In the genomic region with DNA sequence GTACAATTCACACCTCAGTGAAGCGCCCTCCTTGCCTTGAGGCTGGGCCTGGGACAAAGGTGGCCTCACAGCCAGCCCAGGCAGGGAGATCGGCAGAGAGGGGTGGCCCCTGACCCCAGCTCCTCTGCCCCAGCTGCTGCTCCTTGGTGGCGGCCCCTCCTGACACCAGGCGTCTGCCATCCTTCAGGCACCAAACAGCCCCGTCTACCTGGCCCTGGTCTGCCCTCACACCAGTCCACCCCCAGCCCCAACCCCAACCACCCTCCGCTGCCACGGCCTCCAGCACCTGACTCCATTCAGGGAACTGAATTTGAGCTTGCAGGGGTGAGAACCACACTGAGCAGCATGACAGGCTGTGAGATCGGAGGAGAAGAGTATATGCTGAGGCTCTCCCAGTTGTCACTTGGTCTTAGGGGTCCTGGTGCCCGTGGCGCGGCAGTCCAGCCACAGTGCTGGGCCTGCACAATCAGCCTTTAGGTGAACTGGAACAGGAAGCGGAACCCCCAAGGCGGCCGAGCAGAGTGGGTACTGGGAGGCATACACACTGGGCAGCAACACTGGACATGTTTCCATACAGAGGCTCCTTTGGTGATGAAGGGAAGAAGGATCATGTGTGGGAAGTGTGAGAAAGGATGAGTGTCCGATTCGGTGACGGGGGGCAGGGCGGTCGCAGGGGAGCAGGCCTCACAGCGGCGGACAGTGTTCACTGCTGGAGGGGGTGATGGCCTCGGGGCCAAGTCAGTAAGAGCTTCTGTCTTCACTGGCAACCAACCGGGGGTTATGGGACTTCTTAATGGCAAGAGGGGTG, we compare ENCODE assay signal across 1 cellular context.
TF ChIP-seq lines count a peak whose summit lies in the region.

No MANE protein-coding gene starts in this region.

TF ChIP-seq in WTC11, 78 proteins besides CTCF, POLR2A, EP300 and RAD21:
- TF ChIP-seq, protein P1, sequence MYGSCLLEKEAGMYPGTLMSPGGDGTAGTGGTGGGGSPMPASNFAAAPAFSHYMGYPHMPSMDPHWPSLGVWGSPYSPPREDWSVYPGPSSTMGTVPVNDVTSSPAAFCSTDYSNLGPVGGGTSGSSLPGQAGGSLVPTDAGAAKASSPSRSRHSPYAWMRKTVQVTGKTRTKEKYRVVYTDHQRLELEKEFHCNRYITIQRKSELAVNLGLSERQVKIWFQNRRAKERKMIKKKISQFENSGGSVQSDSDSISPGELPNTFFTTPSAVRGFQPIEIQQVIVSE (CRISPR knock-in tag; IDR thresholded peaks at IDR 0.05; ENCODE audit: borderline replicate concordance): no peak
- no peak for TF ChIP-seq ZNF232 (CRISPR knock-in tag; IDR thresholded peaks at IDR 0.05)
- no peak for TF ChIP-seq NR1H2 (CRISPR knock-in tag; IDR thresholded peaks at IDR 0.05)
- no peak for TF ChIP-seq ZNF138 (CRISPR knock-in tag; conservative IDR thresholded peaks at IDR 0.05)
- no peak for TF ChIP-seq NFYB (CRISPR knock-in tag; conservative IDR thresholded peaks at IDR 0.05; ENCODE audit: low read depth)
- TF ChIP-seq, protein P2, sequence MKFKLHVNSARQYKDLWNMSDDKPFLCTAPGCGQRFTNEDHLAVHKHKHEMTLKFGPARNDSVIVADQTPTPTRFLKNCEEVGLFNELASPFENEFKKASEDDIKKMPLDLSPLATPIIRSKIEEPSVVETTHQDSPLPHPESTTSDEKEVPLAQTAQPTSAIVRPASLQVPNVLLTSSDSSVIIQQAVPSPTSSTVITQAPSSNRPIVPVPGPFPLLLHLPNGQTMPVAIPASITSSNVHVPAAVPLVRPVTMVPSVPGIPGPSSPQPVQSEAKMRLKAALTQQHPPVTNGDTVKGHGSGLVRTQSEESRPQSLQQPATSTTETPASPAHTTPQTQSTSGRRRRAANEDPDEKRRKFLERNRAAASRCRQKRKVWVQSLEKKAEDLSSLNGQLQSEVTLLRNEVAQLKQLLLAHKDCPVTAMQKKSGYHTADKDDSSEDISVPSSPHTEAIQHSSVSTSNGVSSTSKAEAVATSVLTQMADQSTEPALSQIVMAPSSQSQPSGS (CRISPR knock-in tag; IDR thresholded peaks at IDR 0.05; ENCODE audit: borderline replicate concordance, low read depth): no peak
- no peak for TF ChIP-seq SMAD4 (CRISPR knock-in tag; IDR thresholded peaks at IDR 0.05)
- TF ChIP-seq ZNF121 (CRISPR knock-in tag; IDR thresholded peaks at IDR 0.05): no peak
- no peak for TF ChIP-seq JUN (CRISPR knock-in tag; IDR thresholded peaks at IDR 0.05)
- TF ChIP-seq, protein P3, sequence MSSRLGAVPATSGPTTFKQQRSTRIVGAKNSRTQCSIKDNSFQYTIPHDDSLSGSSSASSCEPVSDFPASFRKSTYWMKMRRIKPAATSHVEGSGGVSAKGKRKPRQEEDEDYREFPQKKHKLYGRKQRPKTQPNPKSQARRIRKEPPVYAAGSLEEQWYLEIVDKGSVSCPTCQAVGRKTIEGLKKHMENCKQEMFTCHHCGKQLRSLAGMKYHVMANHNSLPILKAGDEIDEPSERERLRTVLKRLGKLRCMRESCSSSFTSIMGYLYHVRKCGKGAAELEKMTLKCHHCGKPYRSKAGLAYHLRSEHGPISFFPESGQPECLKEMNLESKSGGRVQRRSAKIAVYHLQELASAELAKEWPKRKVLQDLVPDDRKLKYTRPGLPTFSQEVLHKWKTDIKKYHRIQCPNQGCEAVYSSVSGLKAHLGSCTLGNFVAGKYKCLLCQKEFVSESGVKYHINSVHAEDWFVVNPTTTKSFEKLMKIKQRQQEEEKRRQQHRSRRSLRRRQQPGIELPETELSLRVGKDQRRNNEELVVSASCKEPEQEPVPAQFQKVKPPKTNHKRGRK (CRISPR knock-in tag; IDR thresholded peaks at IDR 0.05; ENCODE audit: borderline replicate concordance): no peak
- no peak for TF ChIP-seq ATF1 (CRISPR knock-in tag; IDR thresholded peaks at IDR 0.05)
